Comparison of ENCODE assay signal across 8 cellular contexts in the genomic region with DNA sequence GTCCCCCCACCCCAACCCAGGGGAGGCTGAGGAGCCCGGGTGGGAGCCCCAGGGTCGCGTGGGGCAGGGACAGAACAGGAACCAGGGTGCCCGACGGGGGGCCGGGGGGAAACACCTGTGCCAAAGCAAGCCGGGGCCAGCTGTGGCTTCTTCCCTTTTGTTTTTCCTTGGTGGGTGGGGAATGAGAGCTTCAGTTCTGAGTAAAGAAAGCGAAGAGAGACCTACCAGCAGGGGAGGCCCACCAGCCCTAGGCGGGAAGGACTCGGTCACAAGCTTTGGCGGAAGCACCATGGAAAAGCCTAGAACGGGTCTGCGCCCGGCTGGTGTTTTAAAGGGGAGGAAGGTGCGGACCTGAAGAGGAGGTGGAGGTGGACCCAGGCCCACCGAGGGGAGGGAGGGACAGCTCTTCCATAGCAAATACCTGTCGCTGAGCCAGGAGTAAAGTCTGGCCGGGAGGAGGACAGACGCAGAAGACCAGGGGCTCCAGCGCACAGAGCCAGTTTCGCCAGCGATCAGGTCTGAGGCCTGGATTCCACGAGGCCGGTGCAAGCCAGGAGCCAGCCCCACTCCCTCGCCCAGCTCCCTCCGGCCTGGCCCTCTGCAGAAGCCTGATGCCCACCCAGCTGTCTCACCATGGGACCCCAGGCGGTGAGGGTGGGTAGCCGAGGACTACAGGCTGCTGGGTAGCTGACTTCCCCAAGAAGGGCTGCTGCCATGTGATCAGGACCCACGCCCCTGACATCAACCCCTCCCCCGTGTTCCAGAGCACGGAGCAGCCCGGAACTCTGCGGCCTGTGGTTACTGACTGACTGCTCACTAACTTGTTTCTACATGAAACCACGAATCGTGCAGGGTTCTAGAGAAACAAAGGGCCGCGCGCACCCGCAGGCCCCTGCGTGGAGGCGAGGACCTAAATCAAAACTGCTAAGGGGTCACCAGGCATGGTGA. TPM values are rescaled to one million over a fixed set of nuclear protein-coding genes. Genes with fewer than 3 reads are reported as not detected.
DNase-seq lines count a peak whose midpoint lies in the region; ATAC-seq, FAIRE-seq and TF ChIP-seq lines count a peak whose summit lies in the region.

No MANE protein-coding gene starts in this region.

- H3K36me3 ChIP-seq in Peyer's patch (no peaks in the 10 kb centered on the region), cardiac muscle cell (no peaks in the 10 kb centered on the region)

- no peaks in the 10 kb centered on the region for H3K9me3 ChIP-seq in Peyer's patch
- no peaks in the 10 kb centered on the region for H3K9me3 ChIP-seq in cardiac muscle cell (ENCODE audit: low read depth)

- peak in 1 of 2 donors; percentile 38 for TF ChIP-seq POLR2A in Peyer's patch (IDR thresholded peaks at IDR 0.05)

- DNase-seq in Peyer's patch (peak; percentile 71 to 97 (median 96)), cardiac muscle cell (ENCODE audit: low read depth in 1 of 2, low spot score in 1 of 2) (peak; percentile 39 to 42), retinal pigment epithelial cell (ENCODE audit: low read depth) (no peak), HTR-8/SVneo (ENCODE audit: insufficient read length, low spot score) (no peak), occipital lobe (lab: John Stamatoyannopoulos, UW) (no peak)
- DNase-seq in activated gamma-delta T cell treated with anti-CD3 and anti-CD28 coated beads, Interleukin-2, amount 50 U/mL, for 16 hours (ENCODE audit: low read depth) = peak; percentile 81

- TF ChIP-seq CTCF in Peyer's patch (IDR thresholded peaks at IDR 0.05) = no peak
- TF ChIP-seq CTCF in cardiac muscle cell (IDR thresholded peaks at IDR 0.05; ENCODE audit: low read depth, low read length) = peak; percentile 19
- TF ChIP-seq CTCF in retinal pigment epithelial cell (conservative IDR thresholded peaks at IDR 0.05; ENCODE audit: low read depth, low read length) = peak; percentile 16

- H3K27ac ChIP-seq in Peyer's patch = peak overlapping the region; percentile 96 to 99 (median 98)
- H3K27ac ChIP-seq in cardiac muscle cell = peak overlapping the region; percentile 93

- FAIRE-seq in HTR-8/SVneo (lab: Jason Lieb, UNC) = no peak

- H3K4me1 ChIP-seq in Peyer's patch = peaks cover 11 to 85% (median 62%) of the 10 kb centered on the region in 4 donors
- H3K4me1 ChIP-seq in cardiac muscle cell (ENCODE audit: low read depth) = peaks cover 25% of the 10 kb centered on the region

- H3K27me3 ChIP-seq in Peyer's patch (no peaks in the 10 kb centered on the region), cardiac muscle cell (no peaks in the 10 kb centered on the region)

- H3K4me3 ChIP-seq in Peyer's patch (peak overlapping the region; percentile 73 to 97 (median 90)), cardiac muscle cell (peak overlapping the region; percentile 91), retinal pigment epithelial cell (ENCODE audit: low read length) (peak overlapping the region; percentile 52)

- ATAC-seq in GM18511 (IDR thresholded peaks at IDR 0.05; ENCODE audit: unreplicated experiment) = peak; percentile 68
- ATAC-seq in HG02885 (IDR thresholded peaks at IDR 0.05; ENCODE audit: poor library complexity, unreplicated experiment) = peak; percentile 76

RNA-seq across cellular contexts. Expression of a gene that starts 0.8 kb away (rescaled TPM):
- total RNA-seq in Peyer's patch (100 to 1,000 TPM; 102 to 155 (median 144) TPM), cardiac muscle cell (67.6 and 71.5 TPM in 2 replicates), occipital lobe (28.7 TPM)
- polyA plus RNA-seq in cardiac muscle cell = 63.2 and 65.6 TPM in 2 replicates

RNA-seq across cellular contexts. Expression of a gene that starts 57.6 kb away (rescaled TPM):
- total RNA-seq in Peyer's patch (10 to 100 TPM; 22.4 to 45.8 (median 36.4) TPM), cardiac muscle cell (19.1 and 30.0 TPM in 2 replicates), occipital lobe (52.3 TPM)
- polyA plus RNA-seq in cardiac muscle cell = 14.8 and 15.9 TPM in 2 replicates

Comparison
In these comparisons a context has a peak if more than half of its experiments do, and no peak if none do; other contexts are left out.
1. DNase-seq: peak in Peyer's patch (3 of 3), activated gamma-delta T cell treated with anti-CD3 and anti-CD28 coated beads, Interleukin-2, amount 50 U/mL, for 16 hours (single experiment) and cardiac muscle cell (2 of 2); none in retinal pigment epithelial cell (single experiment), HTR-8/SVneo (single experiment) and occipital lobe (single experiment).
2. CTCF ChIP-seq: peak in cardiac muscle cell (single experiment) and retinal pigment epithelial cell (single experiment); none in Peyer's patch (0 of 6).
3. Peak in every context shown above with its lines, with median percentiles within 50 percentile points of each other: H3K4me3 ChIP-seq.